In genomic region chr11:65280646-65281045, GRCh38 we compare ENCODE assay signal across 17 cellular contexts. TPM values are rescaled to one million over a fixed set of nuclear protein-coding genes. Genes with fewer than 3 reads are reported as not detected.
DNase-seq lines count a peak whose midpoint lies in the region; ATAC-seq and TF ChIP-seq lines count a peak whose summit lies in the region.
"Had no signal": no experiment of that assay in that cellular context is flagged by ENCODE, and none has a peak within 500 bp of the region (broad histone marks: within the 10 kb centered on the region; RNA-seq: fewer than 3 reads in every experiment).

No MANE protein-coding gene starts in this region.

- no peak for DNase-seq in CD4-positive, alpha-beta memory T cell
- DNase-seq in SJSA1 (ENCODE audit: low read depth in 1 of 2, low spot score in 2 of 2), result no peak
- no peak for DNase-seq in foreskin keratinocyte
- no peak for DNase-seq in sigmoid colon
- DNase-seq in stimulated activated naive CD8-positive, alpha-beta T cell treated with anti-CD3 and anti-CD28 coated beads, Interleukin-15, Interleukin-2, amounts not matched to agents 100 U/mL and 50 U/mL, for 24 hours, result no peak
- DNase-seq in HK-2 (ENCODE audit: unreplicated experiment), result no peak
- no peak for DNase-seq in GM03348 (ENCODE audit: low spot score)
- DNase-seq in NCI-H345 treated with DMSO at 0.1 percent for 48 hours (lab: John Stamatoyannopoulos, UW; ENCODE audit: unreplicated experiment), result no peak
- DNase-seq: activated CD4-positive, alpha-beta T cell treated with anti-CD3 and anti-CD28 coated beads for 36 hours; activated naive CD4-positive, alpha-beta T cell treated with anti-CD3 and anti-CD28 coated beads, Interleukin-2, amount 50 U/mL, for 16 hours; effector memory CD8-positive, alpha-beta T cell; left lung; naive thymus-derived CD4-positive, alpha-beta T cell; NCI-H1930; NCI-H510A treated with DMSO at 0.1 percent for 48 hours had no signal

- no peak for TF ChIP-seq EP300 in sigmoid colon (IDR thresholded peaks at IDR 0.05)

- peaks cover 40 to 64% of the 10 kb centered on the region in 2 donors for H3K36me3 Mint-ChIP-seq in CD4-positive, alpha-beta memory T cell

- POLR2A ChIA-PET in CD4-positive, alpha-beta memory T cell (lab: Charles Lee; ENCODE audit: partially characterized antibody), result interaction anchor here (1.4 kb wide), 1 partner anchor 19 kb away, joined by 3 read pairs; the partner anchor contains the start of gene POLA2

- no peaks in the 10 kb centered on the region for H3K27me3 ChIP-seq in CD4-positive, alpha-beta memory T cell (ENCODE audit: insufficient read depth, low read length)
- no peaks in the 10 kb centered on the region for H3K27me3 ChIP-seq in SJSA1 (replicated peaks)
- no peaks in the 10 kb centered on the region for H3K27me3 ChIP-seq in foreskin keratinocyte
- H3K27me3 ChIP-seq in sigmoid colon, result no peaks in the 10 kb centered on the region
- H3K27me3 ChIP-seq: left lung had no signal

- peaks cover 21% of the 10 kb centered on the region for H3K36me3 ChIP-seq in CD4-positive, alpha-beta memory T cell (ENCODE audit: insufficient read depth, low read length)
- H3K36me3 ChIP-seq in SJSA1 (peaks cover 86% of the 10 kb centered on the region), sigmoid colon (peaks cover 0 to 25% (median 4%) of the 10 kb centered on the region in 4 donors)
- H3K36me3 ChIP-seq: prostate gland had no signal

- no peak for ATAC-seq in foreskin keratinocyte
- no peak for ATAC-seq in stimulated activated naive CD8-positive, alpha-beta T cell treated with anti-CD3 and anti-CD28 coated beads, Interleukin-15, Interleukin-2, amounts not matched to agents 100 U/mL and 50 U/mL, for 24 hours
- ATAC-seq: effector memory CD8-positive, alpha-beta T cell; naive thymus-derived CD4-positive, alpha-beta T cell had no signal

- intact Hi-C loops in CD4-positive, alpha-beta memory T cell (cut with micrococcal nuclease), result no loop called here
- intact Hi-C loops in sigmoid colon (cut with DNase I), result no loop called here

- H3K4me1 Mint-ChIP-seq in CD4-positive, alpha-beta memory T cell, result peaks cover 7 to 15% (median 11%) of the 10 kb centered on the region in 4 donors

- peak overlapping the region; percentile 53 for H3K27ac ChIP-seq in CD4-positive, alpha-beta memory T cell (ENCODE audit: low read depth, low read length)
- H3K27ac ChIP-seq in SJSA1 (peak overlapping the region; percentile 78), foreskin keratinocyte (peak overlapping the region; percentile 94), sigmoid colon (peak overlapping the region in 3 of 4 donors; percentile 49 to 62 (median 62))
- H3K27ac ChIP-seq: prostate gland, SK-N-MC had no signal

- 94% methylated on average over 4 of the region's 4 CpGs for WGBS in sigmoid colon, 2 donors

- H3K9me3 Mint-ChIP-seq in CD4-positive, alpha-beta memory T cell, result no peaks in the 10 kb centered on the region
- H3K9me3 Mint-ChIP-seq: effector memory CD8-positive, alpha-beta T cell; naive thymus-derived CD4-positive, alpha-beta T cell had no signal

- no peaks in the 10 kb centered on the region for H3K27me3 Mint-ChIP-seq in CD4-positive, alpha-beta memory T cell
- H3K27me3 Mint-ChIP-seq: activated CD4-positive, alpha-beta T cell treated with anti-CD3 and anti-CD28 coated beads for 36 hours; effector memory CD8-positive, alpha-beta T cell; naive thymus-derived CD4-positive, alpha-beta T cell had no signal

- peak overlapping the region in 2 of 7 donors; percentile 75 to 93 for H3K27ac Mint-ChIP-seq in CD4-positive, alpha-beta memory T cell

- no peak overlapping the region for H3K4me3 ChIP-seq in CD4-positive, alpha-beta memory T cell (ENCODE audit: low read length in 2 of 2)
- H3K4me3 ChIP-seq in SJSA1, result no peak overlapping the region
- no peak overlapping the region for H3K4me3 ChIP-seq in sigmoid colon
- H3K4me3 ChIP-seq: left lung, prostate gland, SK-N-MC had no signal

- TF ChIP-seq CTCF in foreskin keratinocyte (conservative IDR thresholded peaks at IDR 0.05) (no peak), sigmoid colon (IDR thresholded peaks at IDR 0.05) (no peak)

- H3K9me3 ChIP-seq in CD4-positive, alpha-beta memory T cell (ENCODE audit: control insufficient read depth in 1 of 2, low read length in 2 of 2), result no peaks in the 10 kb centered on the region
- no peaks in the 10 kb centered on the region for H3K9me3 ChIP-seq in SJSA1 (replicated peaks)
- no peaks in the 10 kb centered on the region for H3K9me3 ChIP-seq in sigmoid colon
- H3K9me3 ChIP-seq: left lung, prostate gland had no signal

- H3K4me1 ChIP-seq in CD4-positive, alpha-beta memory T cell (ENCODE audit: insufficient read depth, low read length), result peaks cover 11% of the 10 kb centered on the region
- H3K4me1 ChIP-seq in SJSA1 (replicated peaks), result peaks cover 47% of the 10 kb centered on the region
- peaks cover 9% of the 10 kb centered on the region for H3K4me1 ChIP-seq in foreskin keratinocyte
- peaks cover 0 to 33% (median 30%) of the 10 kb centered on the region in 4 donors for H3K4me1 ChIP-seq in sigmoid colon
- H3K4me1 ChIP-seq: prostate gland had no signal

- no peak for TF ChIP-seq POLR2A in sigmoid colon (IDR thresholded peaks at IDR 0.05)

- no peak overlapping the region for H3K4me3 Mint-ChIP-seq in CD4-positive, alpha-beta memory T cell
- H3K4me3 Mint-ChIP-seq: activated CD4-positive, alpha-beta T cell treated with anti-CD3 and anti-CD28 coated beads for 36 hours; effector memory CD8-positive, alpha-beta T cell had no signal

- CTCF ChIA-PET in CD4-positive, alpha-beta memory T cell (lab: Charles Lee; ENCODE audit: partially characterized antibody), result interaction anchor here (1.4 to 12.0 kb wide), 2 partner anchors 35 to 49 kb away, joined by 8 to 115 read pairs; partner anchors contain the start of gene CDC42EP2

RNA-seq across cellular contexts. Expression of gene POLA2, which starts 18.9 kb away (rescaled TPM):
- 10 to 100 TPM; 26.4 to 27.3 TPM for total RNA-seq in CD4-positive, alpha-beta memory T cell
- 10 to 100 TPM in 1 of 2 donors, 1 to 10 TPM in 1; 7.8 to 13.7 TPM for polyA plus RNA-seq in CD4-positive, alpha-beta memory T cell
- 26.8 and 44.2 TPM in 2 replicates for total RNA-seq in SJSA1 (2014; rRNA removed; shearing (Covaris generic))
- total RNA-seq in foreskin keratinocyte (30.6 and 30.8 TPM in 2 replicates), sigmoid colon (1 to 10 TPM; 3.6 to 8.8 (median 4.8) TPM)
- polyA plus RNA-seq in foreskin keratinocyte (39.8 and 42.7 TPM in 2 replicates), sigmoid colon (10 to 100 TPM in 1 of 3 donors, 1 to 10 TPM in 2; 4.6 to 13.4 (median 5.4) TPM)

RNA-seq across cellular contexts. Expression of gene CDC42EP2, which starts 34.0 kb away (rescaled TPM):
- total RNA-seq in CD4-positive, alpha-beta memory T cell, result under 1 TPM; 0.55 to 0.67 TPM
- not detected for polyA plus RNA-seq in CD4-positive, alpha-beta memory T cell
- total RNA-seq in SJSA1 (2014; rRNA removed; shearing (Covaris generic)), result 10.5 and 16.6 TPM in 2 replicates
- total RNA-seq in foreskin keratinocyte (20.3 and 22.2 TPM in 2 replicates), sigmoid colon (10 to 100 TPM; 11.0 to 29.1 (median 16.5) TPM)
- polyA plus RNA-seq in foreskin keratinocyte (26.2 and 31.5 TPM in 2 replicates), sigmoid colon (10 to 100 TPM in 2 of 3 donors, 1 to 10 TPM in 1; 8.8 to 15.0 (median 11.4) TPM)
- polyA plus RNA-seq: naive thymus-derived CD4-positive, alpha-beta T cell had no signal

RNA-seq across cellular contexts. Expression of gene DPF2, which starts 53.0 kb away (rescaled TPM):
- 100 to 1,000 TPM; 101 to 102 TPM for total RNA-seq in CD4-positive, alpha-beta memory T cell
- 10 to 100 TPM; 65.1 to 67.8 TPM for polyA plus RNA-seq in CD4-positive, alpha-beta memory T cell
- 87.6 and 105 TPM in 2 replicates for total RNA-seq in SJSA1 (2014; rRNA removed; shearing (Covaris generic))
- 29.1 and 31.7 TPM in 2 replicates for total RNA-seq in foreskin keratinocyte
- polyA plus RNA-seq in foreskin keratinocyte, result 38.0 and 38.7 TPM in 2 replicates
- total RNA-seq in sigmoid colon, result 10 to 100 TPM; 28.5 to 51.2 (median 40.5) TPM
- polyA plus RNA-seq in sigmoid colon, result 10 to 100 TPM; 13.8 to 25.4 (median 14.1) TPM
